ENCODE assay signal across 25 cellular contexts in genomic region chr5:139954022-139954421, GRCh38.
"Had no signal": no experiment of that assay in that cellular context is flagged by ENCODE, and none has a peak within 500 bp of the region (broad histone marks: within the 10 kb centered on the region; RNA-seq: fewer than 3 reads in every experiment).

No MANE protein-coding gene starts in this region.

- ATAC-seq: activated T-cell treated with anti-CD3 and anti-CD28 coated beads, Interleukin-2, amount 50 U/mL, for 4 hours; PC-3; T-helper 17 cell; WTC11 had no signal

- H3K4me3 ChIP-seq: SJSA1 had no signal

- H3K9ac ChIP-seq: KMS-11 had no signal

- H3K36me3 ChIP-seq: SJSA1 had no signal

- H3K4me2 ChIP-seq: KMS-11 had no signal

- H3K4me1 ChIP-seq: SJSA1 had no signal

- FAIRE-seq: astrocyte, RCC 7860 had no signal

- H3K27ac ChIP-seq: KMS-11, SJSA1 had no signal

- DNase-seq: activated CD4-positive, alpha-beta memory T cell treated with anti-CD3 and anti-CD28 coated beads for 36 hours; activated CD4-positive, alpha-beta T cell treated with anti-CD3 and anti-CD28 coated beads, Interleukin-2, amount 10 ng/mL, durations not matched to agents 7 days and 5 days; activated CD4-positive, CD25-positive, alpha-beta regulatory T cell treated with anti-CD3 and anti-CD28 coated beads, Interleukin-2, amount 50 U/mL, for 72 hours; activated CD8-positive, alpha-beta memory T cell treated with anti-CD3 and anti-CD28 coated beads for 24 hours; activated effector memory CD4-positive, alpha-beta T cell treated with anti-CD3 and anti-CD28 coated beads, Interleukin-2, amount 50 U/mL, for 16 hours; activated naive CD4-positive, alpha-beta T cell treated with Interleukin-2 at 50 U/mL for 16 hours; activated T-cell treated with anti-CD3 and anti-CD28 coated beads, Interleukin-2, amount 50 U/mL, for 4 hours; amygdala; cerebellar nuclear complex; NCI-H1092; NCI-H1417; NCI-H1930; NCI-H2171; NCI-H226; NCI-H526; NK-92 treated with Interleukin-12 subunit alpha and Interleukin-12 subunit beta, amount 100 ng/mL, for 24 hours; PC-3; SHP77; T-helper 17 cell; T-helper 9 cell had no signal

- H3K9me3 ChIP-seq: SJSA1 had no signal
